1 cellular context compared by ENCODE assay signal in the genomic region with DNA sequence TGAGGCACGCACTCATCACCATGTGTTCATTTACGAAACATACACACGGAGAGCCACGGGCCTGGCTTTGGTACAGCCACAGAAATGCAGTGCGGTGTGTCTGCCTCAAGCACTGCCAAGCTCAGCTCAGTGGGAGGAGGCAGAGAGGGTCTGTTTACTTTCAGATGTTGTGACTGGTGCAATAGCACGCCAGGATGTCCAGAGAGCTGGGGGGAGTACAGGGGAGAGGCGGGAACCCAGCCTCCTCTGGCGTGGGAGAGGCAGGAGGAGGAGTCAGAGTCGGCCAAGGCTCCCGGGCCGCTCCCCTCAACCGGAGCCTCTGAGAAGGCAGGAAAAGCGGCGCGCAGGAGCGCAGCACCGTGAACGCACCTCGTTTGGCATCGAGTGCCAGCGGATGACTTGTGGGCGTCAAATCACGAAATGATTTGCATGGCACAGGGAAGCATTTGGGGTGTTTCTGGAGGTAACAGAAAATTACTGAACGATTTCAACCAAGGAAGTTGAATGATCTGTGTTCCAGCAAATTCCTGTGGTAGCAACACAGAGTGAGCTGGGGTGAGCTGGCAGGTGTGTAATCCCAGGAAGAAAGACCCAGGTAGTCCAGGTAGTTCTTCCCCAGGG.
TF ChIP-seq lines count a peak whose summit lies in the region.

No MANE protein-coding gene starts in this region.

TF ChIP-seq in HepG2, 621 proteins besides CTCF, POLR2A, EP300 and RAD21 (continued from another document and continues in another):
- TF ChIP-seq, protein P1, sequence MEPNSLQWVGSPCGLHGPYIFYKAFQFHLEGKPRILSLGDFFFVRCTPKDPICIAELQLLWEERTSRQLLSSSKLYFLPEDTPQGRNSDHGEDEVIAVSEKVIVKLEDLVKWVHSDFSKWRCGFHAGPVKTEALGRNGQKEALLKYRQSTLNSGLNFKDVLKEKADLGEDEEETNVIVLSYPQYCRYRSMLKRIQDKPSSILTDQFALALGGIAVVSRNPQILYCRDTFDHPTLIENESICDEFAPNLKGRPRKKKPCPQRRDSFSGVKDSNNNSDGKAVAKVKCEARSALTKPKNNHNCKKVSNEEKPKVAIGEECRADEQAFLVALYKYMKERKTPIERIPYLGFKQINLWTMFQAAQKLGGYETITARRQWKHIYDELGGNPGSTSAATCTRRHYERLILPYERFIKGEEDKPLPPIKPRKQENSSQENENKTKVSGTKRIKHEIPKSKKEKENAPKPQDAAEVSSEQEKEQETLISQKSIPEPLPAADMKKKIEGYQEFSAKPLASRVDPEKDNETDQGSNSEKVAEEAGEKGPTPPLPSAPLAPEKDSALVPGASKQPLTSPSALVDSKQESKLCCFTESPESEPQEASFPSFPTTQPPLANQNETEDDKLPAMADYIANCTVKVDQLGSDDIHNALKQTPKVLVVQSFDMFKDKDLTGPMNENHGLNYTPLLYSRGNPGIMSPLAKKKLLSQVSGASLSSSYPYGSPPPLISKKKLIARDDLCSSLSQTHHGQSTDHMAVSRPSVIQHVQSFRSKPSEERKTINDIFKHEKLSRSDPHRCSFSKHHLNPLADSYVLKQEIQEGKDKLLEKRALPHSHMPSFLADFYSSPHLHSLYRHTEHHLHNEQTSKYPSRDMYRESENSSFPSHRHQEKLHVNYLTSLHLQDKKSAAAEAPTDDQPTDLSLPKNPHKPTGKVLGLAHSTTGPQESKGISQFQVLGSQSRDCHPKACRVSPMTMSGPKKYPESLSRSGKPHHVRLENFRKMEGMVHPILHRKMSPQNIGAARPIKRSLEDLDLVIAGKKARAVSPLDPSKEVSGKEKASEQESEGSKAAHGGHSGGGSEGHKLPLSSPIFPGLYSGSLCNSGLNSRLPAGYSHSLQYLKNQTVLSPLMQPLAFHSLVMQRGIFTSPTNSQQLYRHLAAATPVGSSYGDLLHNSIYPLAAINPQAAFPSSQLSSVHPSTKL (CRISPR knock-in tag; IDR thresholded peaks at IDR 0.05), result peak; percentile 68
- TF ChIP-seq GABPB1 (CRISPR knock-in tag; IDR thresholded peaks at IDR 0.05), result peak; percentile 48
- TF ChIP-seq ARNT2 (CRISPR knock-in tag; IDR thresholded peaks at IDR 0.05; ENCODE audit: low read depth), result no peak
- TF ChIP-seq, protein P2, sequence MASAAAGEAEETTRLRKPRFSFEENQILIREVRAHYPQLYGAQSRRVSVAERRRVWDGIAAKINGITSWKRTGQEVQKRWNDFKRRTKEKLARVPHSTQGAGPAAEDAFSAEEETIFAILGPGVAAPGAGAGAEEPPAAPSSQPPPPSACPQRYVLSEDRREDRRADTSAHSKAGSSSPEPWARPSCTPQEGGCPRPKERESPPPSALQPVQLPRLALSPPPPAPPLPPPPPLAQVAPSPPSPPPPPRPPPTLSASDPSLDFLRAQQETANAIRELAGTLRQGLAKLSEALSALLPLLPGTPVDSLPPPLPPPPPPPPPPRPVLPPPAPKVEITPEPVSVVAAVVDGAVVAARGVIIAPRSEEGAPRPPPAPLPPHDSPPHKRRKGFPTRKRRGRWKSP (CRISPR knock-in tag; IDR thresholded peaks at IDR 0.05), result no peak
- no peak for TF ChIP-seq HNF4G (IDR thresholded peaks at IDR 0.05; ENCODE audit: borderline replicate concordance, low read depth, low read length)
- TF ChIP-seq HNF4G (CRISPR knock-in tag; IDR thresholded peaks at IDR 0.05; ENCODE audit: borderline replicate concordance, low read depth), result no peak
- TF ChIP-seq FOSL1 (CRISPR knock-in tag; IDR thresholded peaks at IDR 0.05; ENCODE audit: borderline replicate concordance), result no peak
- TF ChIP-seq ZNF10 (CRISPR knock-in tag; IDR thresholded peaks at IDR 0.05; ENCODE audit: borderline replicate concordance, low read depth), result no peak
- no peak for TF ChIP-seq ZNF607 (CRISPR knock-in tag; IDR thresholded peaks at IDR 0.05; ENCODE audit: borderline replicate concordance)
- no peak for TF ChIP-seq ZNF589 (CRISPR knock-in tag; conservative IDR thresholded peaks at IDR 0.05)
- no peak for TF ChIP-seq ZFP62 (CRISPR knock-in tag; IDR thresholded peaks at IDR 0.05)
- TF ChIP-seq MXD4 (CRISPR knock-in tag; IDR thresholded peaks at IDR 0.05), result no peak
- TF ChIP-seq FOXO1 (CRISPR knock-in tag; IDR thresholded peaks at IDR 0.05), result peak; percentile 77
- TF ChIP-seq ZSCAN22 (CRISPR knock-in tag; IDR thresholded peaks at IDR 0.05), result no peak
- no peak for TF ChIP-seq ZNF616 (CRISPR knock-in tag; IDR thresholded peaks at IDR 0.05; ENCODE audit: low read depth)
- TF ChIP-seq MAFK (conservative IDR thresholded peaks at IDR 0.05 in 1 of 2, IDR thresholded peaks at IDR 0.05 in 1 of 2; ENCODE audit: low read length in 2 of 2), result no peak
- no peak for TF ChIP-seq SUZ12 (IDR thresholded peaks at IDR 0.05; ENCODE audit: low read depth, low read length)
- no peak for TF ChIP-seq NR2F2 (IDR thresholded peaks at IDR 0.05; ENCODE audit: borderline replicate concordance, low read depth)
- TF ChIP-seq GTF2F1 (IDR thresholded peaks at IDR 0.05; ENCODE audit: low read length), result no peak
- TF ChIP-seq, protein P3, sequence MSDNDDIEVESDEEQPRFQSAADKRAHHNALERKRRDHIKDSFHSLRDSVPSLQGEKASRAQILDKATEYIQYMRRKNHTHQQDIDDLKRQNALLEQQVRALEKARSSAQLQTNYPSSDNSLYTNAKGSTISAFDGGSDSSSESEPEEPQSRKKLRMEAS (IDR thresholded peaks at IDR 0.05), result peak; percentile 54; the same call in 1 of the 2 replicates
- no peak for TF ChIP-seq SYNCRIP (IDR thresholded peaks at IDR 0.05; ENCODE audit: insufficient read depth, low read depth, low read length)
- TF ChIP-seq KLF16 (CRISPR knock-in tag; IDR thresholded peaks at IDR 0.05), result peak in 1 of 2 experiments; percentile 63; a peak in 1 of 4 replicates
- TF ChIP-seq, protein P4, sequence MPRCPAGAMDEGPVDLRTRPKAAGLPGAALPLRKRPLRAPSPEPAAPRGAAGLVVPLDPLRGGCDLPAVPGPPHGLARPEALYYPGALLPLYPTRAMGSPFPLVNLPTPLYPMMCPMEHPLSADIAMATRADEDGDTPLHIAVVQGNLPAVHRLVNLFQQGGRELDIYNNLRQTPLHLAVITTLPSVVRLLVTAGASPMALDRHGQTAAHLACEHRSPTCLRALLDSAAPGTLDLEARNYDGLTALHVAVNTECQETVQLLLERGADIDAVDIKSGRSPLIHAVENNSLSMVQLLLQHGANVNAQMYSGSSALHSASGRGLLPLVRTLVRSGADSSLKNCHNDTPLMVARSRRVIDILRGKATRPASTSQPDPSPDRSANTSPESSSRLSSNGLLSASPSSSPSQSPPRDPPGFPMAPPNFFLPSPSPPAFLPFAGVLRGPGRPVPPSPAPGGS (CRISPR knock-in tag; IDR thresholded peaks at IDR 0.05), result no peak
- peak; percentile 23; the same call in 1 of the 2 replicates for TF ChIP-seq ZNF768 (CRISPR knock-in tag; IDR thresholded peaks at IDR 0.05)
- TF ChIP-seq FLYWCH1 (CRISPR knock-in tag; IDR thresholded peaks at IDR 0.05), result no peak
- 0 out of 2 replicates have a peak, but pooled peaks have one; percentile 30 for TF ChIP-seq HDAC2 (CRISPR knock-in tag; IDR thresholded peaks at IDR 0.05)
- no peak for TF ChIP-seq ZKSCAN1 (IDR thresholded peaks at IDR 0.05; ENCODE audit: low read length)
- no peak for TF ChIP-seq ZNF567 (CRISPR knock-in tag; IDR thresholded peaks at IDR 0.05; ENCODE audit: borderline replicate concordance)
- TF ChIP-seq ZNF136 (CRISPR knock-in tag; IDR thresholded peaks at IDR 0.05; ENCODE audit: low read depth), result no peak
- no peak for TF ChIP-seq ZNF83 (CRISPR knock-in tag; IDR thresholded peaks at IDR 0.05; ENCODE audit: borderline replicate concordance)
- TF ChIP-seq JARID2 (CRISPR knock-in tag; IDR thresholded peaks at IDR 0.05; ENCODE audit: insufficient replicate concordance), result no peak
- TF ChIP-seq ZNF724P (CRISPR knock-in tag; IDR thresholded peaks at IDR 0.05; ENCODE audit: borderline replicate concordance), result no peak
- TF ChIP-seq ISX (CRISPR knock-in tag; conservative IDR thresholded peaks at IDR 0.05), result no peak
- no peak for TF ChIP-seq ZSCAN9 (CRISPR knock-in tag; IDR thresholded peaks at IDR 0.05; ENCODE audit: borderline replicate concordance)
- TF ChIP-seq ZKSCAN5 (CRISPR knock-in tag; IDR thresholded peaks at IDR 0.05), result no peak
- TF ChIP-seq CREB1 (IDR thresholded peaks at IDR 0.05), result no peak
- TF ChIP-seq CREB1 (CRISPR knock-in tag; IDR thresholded peaks at IDR 0.05), result no peak
- TF ChIP-seq, protein P5, sequence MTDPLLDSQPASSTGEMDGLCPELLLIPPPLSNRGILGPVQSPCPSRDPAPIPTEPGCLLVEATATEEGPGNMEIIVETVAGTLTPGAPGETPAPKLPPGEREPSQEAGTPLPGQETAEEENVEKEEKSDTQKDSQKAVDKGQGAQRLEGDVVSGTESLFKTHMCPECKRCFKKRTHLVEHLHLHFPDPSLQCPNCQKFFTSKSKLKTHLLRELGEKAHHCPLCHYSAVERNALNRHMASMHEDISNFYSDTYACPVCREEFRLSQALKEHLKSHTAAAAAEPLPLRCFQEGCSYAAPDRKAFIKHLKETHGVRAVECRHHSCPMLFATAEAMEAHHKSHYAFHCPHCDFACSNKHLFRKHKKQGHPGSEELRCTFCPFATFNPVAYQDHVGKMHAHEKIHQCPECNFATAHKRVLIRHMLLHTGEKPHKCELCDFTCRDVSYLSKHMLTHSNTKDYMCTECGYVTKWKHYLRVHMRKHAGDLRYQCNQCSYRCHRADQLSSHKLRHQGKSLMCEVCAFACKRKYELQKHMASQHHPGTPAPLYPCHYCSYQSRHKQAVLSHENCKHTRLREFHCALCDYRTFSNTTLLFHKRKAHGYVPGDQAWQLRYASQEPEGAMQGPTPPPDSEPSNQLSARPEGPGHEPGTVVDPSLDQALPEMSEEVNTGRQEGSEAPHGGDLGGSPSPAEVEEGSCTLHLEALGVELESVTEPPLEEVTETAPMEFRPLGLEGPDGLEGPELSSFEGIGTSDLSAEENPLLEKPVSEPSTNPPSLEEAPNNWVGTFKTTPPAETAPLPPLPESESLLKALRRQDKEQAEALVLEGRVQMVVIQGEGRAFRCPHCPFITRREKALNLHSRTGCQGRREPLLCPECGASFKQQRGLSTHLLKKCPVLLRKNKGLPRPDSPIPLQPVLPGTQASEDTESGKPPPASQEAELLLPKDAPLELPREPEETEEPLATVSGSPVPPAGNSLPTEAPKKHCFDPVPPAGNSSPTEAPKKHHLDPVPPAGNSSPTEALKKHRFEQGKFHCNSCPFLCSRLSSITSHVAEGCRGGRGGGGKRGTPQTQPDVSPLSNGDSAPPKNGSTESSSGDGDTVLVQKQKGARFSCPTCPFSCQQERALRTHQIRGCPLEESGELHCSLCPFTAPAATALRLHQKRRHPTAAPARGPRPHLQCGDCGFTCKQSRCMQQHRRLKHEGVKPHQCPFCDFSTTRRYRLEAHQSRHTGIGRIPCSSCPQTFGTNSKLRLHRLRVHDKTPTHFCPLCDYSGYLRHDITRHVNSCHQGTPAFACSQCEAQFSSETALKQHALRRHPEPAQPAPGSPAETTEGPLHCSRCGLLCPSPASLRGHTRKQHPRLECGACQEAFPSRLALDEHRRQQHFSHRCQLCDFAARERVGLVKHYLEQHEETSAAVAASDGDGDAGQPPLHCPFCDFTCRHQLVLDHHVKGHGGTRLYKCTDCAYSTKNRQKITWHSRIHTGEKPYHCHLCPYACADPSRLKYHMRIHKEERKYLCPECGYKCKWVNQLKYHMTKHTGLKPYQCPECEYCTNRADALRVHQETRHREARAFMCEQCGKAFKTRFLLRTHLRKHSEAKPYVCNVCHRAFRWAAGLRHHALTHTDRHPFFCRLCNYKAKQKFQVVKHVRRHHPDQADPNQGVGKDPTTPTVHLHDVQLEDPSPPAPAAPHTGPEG (CRISPR knock-in tag; IDR thresholded peaks at IDR 0.05), result no peak
- TF ChIP-seq, protein P6, sequence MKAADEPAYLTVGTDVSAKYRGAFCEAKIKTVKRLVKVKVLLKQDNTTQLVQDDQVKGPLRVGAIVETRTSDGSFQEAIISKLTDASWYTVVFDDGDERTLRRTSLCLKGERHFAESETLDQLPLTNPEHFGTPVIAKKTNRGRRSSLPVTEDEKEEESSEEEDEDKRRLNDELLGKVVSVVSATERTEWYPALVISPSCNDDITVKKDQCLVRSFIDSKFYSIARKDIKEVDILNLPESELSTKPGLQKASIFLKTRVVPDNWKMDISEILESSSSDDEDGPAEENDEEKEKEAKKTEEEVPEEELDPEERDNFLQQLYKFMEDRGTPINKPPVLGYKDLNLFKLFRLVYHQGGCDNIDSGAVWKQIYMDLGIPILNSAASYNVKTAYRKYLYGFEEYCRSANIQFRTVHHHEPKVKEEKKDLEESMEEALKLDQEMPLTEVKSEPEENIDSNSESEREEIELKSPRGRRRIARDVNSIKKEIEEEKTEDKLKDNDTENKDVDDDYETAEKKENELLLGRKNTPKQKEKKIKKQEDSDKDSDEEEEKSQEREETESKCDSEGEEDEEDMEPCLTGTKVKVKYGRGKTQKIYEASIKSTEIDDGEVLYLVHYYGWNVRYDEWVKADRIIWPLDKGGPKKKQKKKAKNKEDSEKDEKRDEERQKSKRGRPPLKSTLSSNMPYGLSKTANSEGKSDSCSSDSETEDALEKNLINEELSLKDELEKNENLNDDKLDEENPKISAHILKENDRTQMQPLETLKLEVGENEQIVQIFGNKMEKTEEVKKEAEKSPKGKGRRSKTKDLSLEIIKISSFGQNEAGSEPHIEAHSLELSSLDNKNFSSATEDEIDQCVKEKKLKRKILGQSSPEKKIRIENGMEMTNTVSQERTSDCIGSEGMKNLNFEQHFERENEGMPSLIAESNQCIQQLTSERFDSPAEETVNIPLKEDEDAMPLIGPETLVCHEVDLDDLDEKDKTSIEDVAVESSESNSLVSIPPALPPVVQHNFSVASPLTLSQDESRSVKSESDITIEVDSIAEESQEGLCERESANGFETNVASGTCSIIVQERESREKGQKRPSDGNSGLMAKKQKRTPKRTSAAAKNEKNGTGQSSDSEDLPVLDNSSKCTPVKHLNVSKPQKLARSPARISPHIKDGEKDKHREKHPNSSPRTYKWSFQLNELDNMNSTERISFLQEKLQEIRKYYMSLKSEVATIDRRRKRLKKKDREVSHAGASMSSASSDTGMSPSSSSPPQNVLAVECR (CRISPR knock-in tag; IDR thresholded peaks at IDR 0.05; ENCODE audit: borderline replicate concordance), result peak; percentile 42; the same call in 1 of the 2 replicates
- no peak for TF ChIP-seq ZNF460 (CRISPR knock-in tag; IDR thresholded peaks at IDR 0.05; ENCODE audit: borderline replicate concordance)
- TF ChIP-seq ZSCAN25 (CRISPR knock-in tag; IDR thresholded peaks at IDR 0.05), result 0 out of 2 replicates have a peak, but pooled peaks have one; percentile 68
- no peak for TF ChIP-seq ZNF343 (CRISPR knock-in tag; IDR thresholded peaks at IDR 0.05)
- no peak for TF ChIP-seq ZNF546 (CRISPR knock-in tag; conservative IDR thresholded peaks at IDR 0.05)
- TF ChIP-seq GFI1 (CRISPR knock-in tag; IDR thresholded peaks at IDR 0.05; ENCODE audit: borderline replicate concordance), result no peak
- TF ChIP-seq ZNF235 (CRISPR knock-in tag; IDR thresholded peaks at IDR 0.05; ENCODE audit: borderline replicate concordance), result no peak
- TF ChIP-seq ZNF562 (CRISPR knock-in tag; IDR thresholded peaks at IDR 0.05; ENCODE audit: borderline replicate concordance), result no peak
- TF ChIP-seq ZNF569 (CRISPR knock-in tag; IDR thresholded peaks at IDR 0.05; ENCODE audit: borderline replicate concordance), result no peak
- no peak for TF ChIP-seq GZF1 (CRISPR knock-in tag; IDR thresholded peaks at IDR 0.05)
- peak; percentile 65 for TF ChIP-seq RBM22 (optimal IDR thresholded peaks at IDR 0.05; ENCODE audit: low read length)
- TF ChIP-seq ZSCAN12 (CRISPR knock-in tag; IDR thresholded peaks at IDR 0.05), result no peak
- TF ChIP-seq RBAK (CRISPR knock-in tag; IDR thresholded peaks at IDR 0.05), result no peak
- TF ChIP-seq, protein P7, sequence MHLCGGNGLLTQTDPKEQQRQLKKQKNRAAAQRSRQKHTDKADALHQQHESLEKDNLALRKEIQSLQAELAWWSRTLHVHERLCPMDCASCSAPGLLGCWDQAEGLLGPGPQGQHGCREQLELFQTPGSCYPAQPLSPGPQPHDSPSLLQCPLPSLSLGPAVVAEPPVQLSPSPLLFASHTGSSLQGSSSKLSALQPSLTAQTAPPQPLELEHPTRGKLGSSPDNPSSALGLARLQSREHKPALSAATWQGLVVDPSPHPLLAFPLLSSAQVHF (CRISPR knock-in tag; IDR thresholded peaks at IDR 0.05), result no peak
- no peak for TF ChIP-seq ZNF772 (CRISPR knock-in tag; IDR thresholded peaks at IDR 0.05)
